In genomic region chr2:144456680-144457079, GRCh38 we compare ENCODE assay signal across 7 cellular contexts.
DNase-seq lines count a peak whose midpoint lies in the region; ATAC-seq and TF ChIP-seq lines count a peak whose summit lies in the region.

No MANE protein-coding gene starts in this region.

- ATAC-seq in GM19035 (IDR thresholded peaks at IDR 0.05; ENCODE audit: unreplicated experiment) (peak; percentile 52), mucosa of descending colon (peak; percentile 72)

- DNase-seq in HuH-7 (ENCODE audit: low spot score) (peak; percentile 2), cardiac fibroblast (ENCODE audit: low read depth in 2 of 2) (peak; percentile 85 to 98), mucosa of descending colon (no peak), NCI-H1092 (lab: John Stamatoyannopoulos, UW) (no peak), NCI-H1930 (lab: John Stamatoyannopoulos, UW) (no peak)
- no peak for DNase-seq in NK-92 treated with Interleukin-12 subunit alpha and Interleukin-12 subunit beta, amount 100 ng/mL, for 24 hours (lab: John Stamatoyannopoulos, UW)

- no peaks in the 10 kb centered on the region for H3K36me3 ChIP-seq in mucosa of descending colon (ENCODE audit: low read depth)

- intact Hi-C loops in mucosa of descending colon (cut with DNase I, micrococcal nuclease): no loop called here

- no peaks in the 10 kb centered on the region for H3K4me1 ChIP-seq in mucosa of descending colon (ENCODE audit: low read depth)

- H3K9me3 ChIP-seq in mucosa of descending colon: no peaks in the 10 kb centered on the region

- H3K4me3 ChIP-seq in cardiac fibroblast (replicated peaks in 1 of 2; ENCODE audit: low read depth in 2 of 2, low read length in 2 of 2) (no peak overlapping the region), mucosa of descending colon (no peak overlapping the region)

- no peak for TF ChIP-seq CTCF in cardiac fibroblast (IDR thresholded peaks at IDR 0.05; ENCODE audit: low read depth, low read length)
- TF ChIP-seq CTCF in mucosa of descending colon (IDR thresholded peaks at IDR 0.05): no peak

Comparison
In these comparisons a context has a peak if more than half of its experiments do, and no peak if none do; other contexts are left out.
1. DNase-seq: peak in HuH-7 (single experiment) and cardiac fibroblast (2 of 2); none in mucosa of descending colon (0 of 3), NCI-H1092 (single experiment), NCI-H1930 (0 of 2) and NK-92 treated with Interleukin-12 subunit alpha and Interleukin-12 subunit beta, amount 100 ng/mL, for 24 hours (single experiment).